In genomic region chr10:69089638-69090599, GRCh38 we compare ENCODE assay signal across 9 cellular contexts. TPM values are rescaled to one million over a fixed set of nuclear protein-coding genes. Genes with fewer than 3 reads are reported as not detected.
DNase-seq lines count a peak whose midpoint lies in the region; ATAC-seq and TF ChIP-seq lines count a peak whose summit lies in the region.
"Had no signal": no experiment of that assay in that cellular context is flagged by ENCODE, and none has a peak within 500 bp of the region (broad histone marks: within the 10 kb centered on the region; RNA-seq: fewer than 3 reads in every experiment).

No MANE protein-coding gene starts in this region.

- H3K36me3 ChIP-seq in Peyer's patch = no peaks in the 10 kb centered on the region
- H3K36me3 ChIP-seq in thoracic aorta = no peaks in the 10 kb centered on the region

- H3K27ac ChIP-seq in AG04450 (ENCODE audit: low read depth, low read length) (peak overlapping the region; percentile 39), Peyer's patch (peak overlapping the region; percentile 82 to 92 (median 86)), thoracic aorta (peak overlapping the region; percentile 52 to 92)

- H3K4me1 Mint-ChIP-seq in activated naive CD8-positive, alpha-beta T cell treated with anti-CD3 and anti-CD28 coated beads, Interleukin-2, amount 10 ng/mL, durations not matched to agents 7 days and 5 days = peaks cover 58% of the 10 kb centered on the region
- H3K4me1 Mint-ChIP-seq in naive B cell = peaks cover 51 to 72% (median 52%) of the 10 kb centered on the region in 3 donors

- no peaks in the 10 kb centered on the region for H3K9me3 Mint-ChIP-seq in activated naive CD8-positive, alpha-beta T cell treated with anti-CD3 and anti-CD28 coated beads, Interleukin-2, amount 10 ng/mL, durations not matched to agents 7 days and 5 days
- H3K9me3 Mint-ChIP-seq in naive B cell = no peaks in the 10 kb centered on the region

- no peak for TF ChIP-seq CTCF in AG04450 (IDR thresholded peaks at IDR 0.05; ENCODE audit: low read depth, low read length)
- TF ChIP-seq CTCF in Peyer's patch (IDR thresholded peaks at IDR 0.05) = no peak
- TF ChIP-seq CTCF in thoracic aorta (IDR thresholded peaks at IDR 0.05) = no peak
- no peak for TF ChIP-seq CTCF in omental fat pad (IDR thresholded peaks at IDR 0.05)

- H3K27me3 Mint-ChIP-seq in activated naive CD8-positive, alpha-beta T cell treated with anti-CD3 and anti-CD28 coated beads, Interleukin-2, amount 10 ng/mL, durations not matched to agents 7 days and 5 days = no peaks in the 10 kb centered on the region
- no peaks in the 10 kb centered on the region for H3K27me3 Mint-ChIP-seq in naive B cell

- TF ChIP-seq POLR2A in Peyer's patch (IDR thresholded peaks at IDR 0.05) = peak; percentile 36 to 41

- POLR2A ChIA-PET in AG04450 (lab: Yijun Ruan, JAX) = no interaction called here
- POLR2A ChIA-PET in activated naive CD8-positive, alpha-beta T cell treated with anti-CD3 and anti-CD28 coated beads, Interleukin-2, amount 10 ng/mL, durations not matched to agents 7 days and 5 days (lab: Charles Lee) = interaction anchor here (0.5 to 1.5 kb wide), 6 partner anchors 39 to 134 kb away, joined by 3 to 6 read pairs (median 4); partner anchors contain the start of gene DDX21

- H3K9me3 ChIP-seq in AG04450 (ENCODE audit: control insufficient read depth, insufficient read depth, low read length) = no peaks in the 10 kb centered on the region
- H3K9me3 ChIP-seq in Peyer's patch = no peaks in the 10 kb centered on the region
- H3K9me3 ChIP-seq in thoracic aorta = no peaks in the 10 kb centered on the region

- H3K4me3 ChIP-seq in AG04450 (ENCODE audit: low read depth, low read length) (peak overlapping the region; percentile 20; the same call in 1 of the 2 replicates), Peyer's patch (peak overlapping the region; percentile 16 to 46 (median 44)), thoracic aorta (peak overlapping the region; percentile 79)

- ATAC-seq in GM21447 (IDR thresholded peaks at IDR 0.05; ENCODE audit: unreplicated experiment) (peak; percentile 34), naive B cell (ENCODE audit: low read depth in 2 of 2) (peak; percentile 53 to 59), thoracic aorta (ENCODE audit: insufficient number of reproducible peaks, low FRiP score, low read depth) (no peak), omental fat pad (ENCODE audit: low FRiP score) (no peak)
- ATAC-seq in activated naive CD8-positive, alpha-beta T cell treated with anti-CD3 and anti-CD28 coated beads, Interleukin-2, amount 10 ng/mL, durations not matched to agents 7 days and 5 days (ENCODE audit: low read depth) = peak; percentile 78

- CTCF ChIA-PET in AG04450 (lab: Charles Lee) = interaction anchor here (6.0 kb wide), 1 partner anchor 84 kb away, joined by 138 read pairs; no protein-coding TSS in a partner anchor

- DNase-seq in AG04450 (ENCODE audit: low read depth, low spot score) (no peak), Peyer's patch (peak in 2 of 3 donors; percentile 78 to 86), naive B cell (peak; percentile 38), thoracic aorta (ENCODE audit: low spot score) (no peak), cerebellar cortex (ENCODE audit: low spot score) (no peak), omental fat pad (ENCODE audit: low spot score) (no peak)
- DNase-seq in activated naive CD8-positive, alpha-beta T cell treated with anti-CD3 and anti-CD28 coated beads, Interleukin-2, amount 10 ng/mL, durations not matched to agents 7 days and 5 days = peak; percentile 59
- DNase-seq: DND-41 had no signal

- H3K4me1 ChIP-seq in Peyer's patch (no peaks in the 10 kb centered on the region), thoracic aorta (ENCODE audit: control insufficient read depth in 1 of 2, low read depth in 2 of 2) (peaks cover 4 to 44% of the 10 kb centered on the region in 2 donors)

- peaks cover 10% of the 10 kb centered on the region for H3K36me3 Mint-ChIP-seq in activated naive CD8-positive, alpha-beta T cell treated with anti-CD3 and anti-CD28 coated beads, Interleukin-2, amount 10 ng/mL, durations not matched to agents 7 days and 5 days
- no peaks in the 10 kb centered on the region for H3K36me3 Mint-ChIP-seq in naive B cell

- H3K4me3 Mint-ChIP-seq in activated naive CD8-positive, alpha-beta T cell treated with anti-CD3 and anti-CD28 coated beads, Interleukin-2, amount 10 ng/mL, durations not matched to agents 7 days and 5 days = peak overlapping the region; percentile 86
- peak overlapping the region; percentile 56 to 94 (median 86) for H3K4me3 Mint-ChIP-seq in naive B cell

- H3K27ac Mint-ChIP-seq in activated naive CD8-positive, alpha-beta T cell treated with anti-CD3 and anti-CD28 coated beads, Interleukin-2, amount 10 ng/mL, durations not matched to agents 7 days and 5 days = peak overlapping the region; percentile 93
- peak overlapping the region; percentile 64 to 97 (median 91) for H3K27ac Mint-ChIP-seq in naive B cell

- no peaks in the 10 kb centered on the region for H3K27me3 ChIP-seq in AG04450 (ENCODE audit: control insufficient read depth, insufficient read depth, low read length)
- no peaks in the 10 kb centered on the region for H3K27me3 ChIP-seq in Peyer's patch
- H3K27me3 ChIP-seq in thoracic aorta (replicated peaks; ENCODE audit: insufficient read depth) = no peaks in the 10 kb centered on the region

RNA-seq across cellular contexts. Expression of gene SRGN, which starts 2.0 kb away (rescaled TPM):
- polyA plus RNA-seq in AG04450 (2011; rRNA removed) (137 and 154 TPM in 2 replicates), naive B cell (ENCODE audit: low read depth in 6 of 6) (10 to 100 TPM; 25.2 to 40.7 (median 33.6) TPM)
- polyA minus RNA-seq in AG04450 (2011; rRNA and poly(A)+ RNA removed) = 74.2 and 75.0 TPM in 2 replicates
- total RNA-seq in Peyer's patch (100 to 1,000 TPM in 1 of 4 donors, 10 to 100 TPM in 3; 19.4 to 113 (median 28.1) TPM), thoracic aorta (100 to 1,000 TPM; 200 to 227 TPM), omental fat pad (100 to 1,000 TPM; 289 to 481 (median 419) TPM)
- 100 to 1,000 TPM; 162 to 167 TPM for total RNA-seq in activated naive CD8-positive, alpha-beta T cell treated with anti-CD3 and anti-CD28 coated beads, Interleukin-2, amount 10 ng/mL, durations not matched to agents 7 days and 5 days

RNA-seq across cellular contexts. Expression of gene VPS26A, which starts 34.1 kb away (rescaled TPM):
- polyA plus RNA-seq in AG04450 (2011; rRNA removed) (26.9 and 44.4 TPM in 2 replicates), naive B cell (ENCODE audit: low read depth in 6 of 6) (10 to 100 TPM; 23.1 to 32.8 (median 31.5) TPM)
- polyA minus RNA-seq in AG04450 (2011; rRNA and poly(A)+ RNA removed) = 5.1 and 11.8 TPM in 2 replicates
- total RNA-seq in Peyer's patch (10 to 100 TPM; 18.1 to 71.0 (median 24.8) TPM), thoracic aorta (10 to 100 TPM; 29.5 to 46.3 TPM), omental fat pad (10 to 100 TPM; 35.5 to 46.8 (median 37.1) TPM)
- total RNA-seq in activated naive CD8-positive, alpha-beta T cell treated with anti-CD3 and anti-CD28 coated beads, Interleukin-2, amount 10 ng/mL, durations not matched to agents 7 days and 5 days = 10 to 100 TPM; 46.7 to 49.7 TPM

Comparison
In these comparisons a context has a peak if more than half of its experiments do, and no peak if none do; other contexts are left out.
1. DNase-seq: peak in Peyer's patch (2 of 3), activated naive CD8-positive, alpha-beta T cell treated with anti-CD3 and anti-CD28 coated beads, Interleukin-2, amount 10 ng/mL, durations not matched to agents 7 days and 5 days (single experiment) and naive B cell (single experiment); none in AG04450 (single experiment), thoracic aorta (single experiment), cerebellar cortex (single experiment) and omental fat pad (single experiment).
2. H3K4me3 ChIP-seq: peak in every context shown above with its lines; median percentile 79 in thoracic aorta; 44 in Peyer's patch; 20 in AG04450.
3. ATAC-seq: peak in GM21447 (single experiment), activated naive CD8-positive, alpha-beta T cell treated with anti-CD3 and anti-CD28 coated beads, Interleukin-2, amount 10 ng/mL, durations not matched to agents 7 days and 5 days (single experiment) and naive B cell (2 of 2); none in thoracic aorta (single experiment) and omental fat pad (single experiment).
4. Peak in every context shown above with its lines, with median percentiles within 50 percentile points of each other: H3K27ac ChIP-seq.